In the genomic region with DNA sequence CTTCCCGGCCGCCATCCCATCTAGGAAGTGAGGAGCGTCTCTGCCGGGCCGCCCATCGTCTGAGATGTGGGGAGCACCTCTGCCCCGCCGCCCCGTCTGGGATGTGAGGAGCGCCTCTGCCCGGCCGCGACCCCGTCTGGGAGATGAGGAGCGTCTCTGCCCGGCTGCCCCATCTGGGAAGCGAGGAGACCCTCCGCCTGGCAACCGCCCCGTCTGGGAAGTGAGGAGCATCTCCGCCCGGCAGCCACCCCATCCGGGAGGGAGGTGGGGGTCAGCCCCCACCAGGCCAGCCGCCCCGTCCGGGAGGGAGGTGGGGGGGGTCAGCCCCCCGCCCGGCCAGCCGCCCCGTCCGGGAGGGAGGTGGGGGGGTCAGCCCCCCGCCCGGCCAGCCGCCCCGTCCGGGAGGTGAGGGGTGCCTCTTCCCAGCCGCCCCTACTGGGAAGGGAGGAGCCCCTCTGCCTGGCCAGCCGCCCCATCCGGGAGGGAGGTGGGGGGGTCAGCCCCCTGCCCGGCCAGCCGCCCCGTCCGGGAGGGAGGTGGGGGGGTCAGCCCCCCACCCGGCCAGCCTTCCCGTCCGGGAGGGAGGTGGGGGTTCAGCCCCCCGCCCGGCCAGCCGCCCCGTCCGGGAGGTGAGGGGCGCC, we compare ENCODE assay signal across 2 cellular contexts. TPM values are rescaled to one million over a fixed set of nuclear protein-coding genes. Genes with fewer than 3 reads are reported as not detected.
"Had no signal": no experiment of that assay in that cellular context is flagged by ENCODE, and none has a peak within 500 bp of the region (broad histone marks: within the 10 kb centered on the region; RNA-seq: fewer than 3 reads in every experiment).

No MANE protein-coding gene starts in this region.

RNA-seq across cellular contexts. Expression of a gene that starts 56.9 kb away (rescaled TPM):
- total RNA-seq: G401, GM12878 had no signal
